11 cellular contexts compared by ENCODE assay signal in the genomic region with DNA sequence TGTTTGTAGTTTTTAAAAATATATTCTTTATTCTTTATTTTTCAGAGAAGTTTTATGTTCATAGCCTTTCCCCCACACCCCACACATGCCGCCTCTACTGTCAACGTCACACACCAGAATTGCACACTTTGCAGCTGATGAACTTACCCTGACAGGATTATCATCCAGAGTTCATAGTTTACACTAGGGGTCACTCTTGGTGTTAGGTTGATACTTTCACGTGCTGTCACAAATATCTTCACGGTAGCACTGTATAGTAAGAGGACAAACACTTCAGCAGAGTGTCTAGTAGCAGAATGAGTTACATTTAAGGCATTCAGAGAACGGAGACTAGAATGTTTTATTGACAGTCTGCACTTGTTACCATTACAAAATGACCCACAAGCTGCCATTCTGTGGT. TPM values are rescaled to one million over a fixed set of nuclear protein-coding genes. Genes with fewer than 3 reads are reported as not detected.
DNase-seq lines count a peak whose midpoint lies in the region; ATAC-seq and TF ChIP-seq lines count a peak whose summit lies in the region.
"Had no signal": no experiment of that assay in that cellular context is flagged by ENCODE, and none has a peak within 500 bp of the region (broad histone marks: within the 10 kb centered on the region; RNA-seq: fewer than 3 reads in every experiment).

No MANE protein-coding gene starts in this region.

- H3K9me3 Mint-ChIP-seq in WTC11 = no peaks in the 10 kb centered on the region

- no peak overlapping the region for H3K27ac Mint-ChIP-seq in WTC11

- ATAC-seq in WTC11 (peak; percentile 85), HG03342 (IDR thresholded peaks at IDR 0.05; ENCODE audit: unreplicated experiment) (no peak), GM19452 (IDR thresholded peaks at IDR 0.05; ENCODE audit: unreplicated experiment) (no peak)
- ATAC-seq: gastroesophageal sphincter had no signal

- H3K4me1 Mint-ChIP-seq in WTC11 = peaks cover 36% of the 10 kb centered on the region

- POLR2A ChIA-PET in WTC11 (lab: Charles Lee) = interaction anchor here (0.6 kb wide), 1 partner anchor 10 kb away, joined by 3 read pairs; no protein-coding TSS in a partner anchor

- DNase-seq in LoVo (ENCODE audit: low spot score) (peak; percentile 40), WTC11 (ENCODE audit: low spot score) (no peak), pons (ENCODE audit: low spot score) (peak; percentile 3), NCI-H187 (lab: John Stamatoyannopoulos, UW) (no peak)
- DNase-seq: amygdala, T-helper 9 cell had no signal

- H3K36me3 Mint-ChIP-seq in WTC11 = no peaks in the 10 kb centered on the region

- H3K4me3 Mint-ChIP-seq in WTC11 = no peak overlapping the region

- H3K27me3 Mint-ChIP-seq in WTC11 (ENCODE audit: low read depth) = no peaks in the 10 kb centered on the region

- TF ChIP-seq CTCF in GM12872 (IDR thresholded peaks at IDR 0.05; ENCODE audit: insufficient read depth, low read depth, low read length) (peak; percentile 12; the same call in 1 of the 3 replicates), WTC11 (IDR thresholded peaks at IDR 0.05) (no peak)

- CTCF ChIA-PET in WTC11 (lab: Charles Lee) = interaction anchor here (0.5 to 2.3 kb wide), 14 partner anchors 15 to 90 kb away, joined by 3 to 37 read pairs (median 4); partner anchors contain the start of gene GDF3

TF ChIP-seq in WTC11, 78 proteins besides CTCF, POLR2A, EP300 and RAD21:
- TF ChIP-seq ZNF263 (CRISPR knock-in tag; IDR thresholded peaks at IDR 0.05; ENCODE audit: low read depth) = no peak
- TF ChIP-seq RORB (CRISPR knock-in tag; IDR thresholded peaks at IDR 0.05) = no peak
- no peak for TF ChIP-seq NR1H2 (CRISPR knock-in tag; IDR thresholded peaks at IDR 0.05)
- TF ChIP-seq, protein P1, sequence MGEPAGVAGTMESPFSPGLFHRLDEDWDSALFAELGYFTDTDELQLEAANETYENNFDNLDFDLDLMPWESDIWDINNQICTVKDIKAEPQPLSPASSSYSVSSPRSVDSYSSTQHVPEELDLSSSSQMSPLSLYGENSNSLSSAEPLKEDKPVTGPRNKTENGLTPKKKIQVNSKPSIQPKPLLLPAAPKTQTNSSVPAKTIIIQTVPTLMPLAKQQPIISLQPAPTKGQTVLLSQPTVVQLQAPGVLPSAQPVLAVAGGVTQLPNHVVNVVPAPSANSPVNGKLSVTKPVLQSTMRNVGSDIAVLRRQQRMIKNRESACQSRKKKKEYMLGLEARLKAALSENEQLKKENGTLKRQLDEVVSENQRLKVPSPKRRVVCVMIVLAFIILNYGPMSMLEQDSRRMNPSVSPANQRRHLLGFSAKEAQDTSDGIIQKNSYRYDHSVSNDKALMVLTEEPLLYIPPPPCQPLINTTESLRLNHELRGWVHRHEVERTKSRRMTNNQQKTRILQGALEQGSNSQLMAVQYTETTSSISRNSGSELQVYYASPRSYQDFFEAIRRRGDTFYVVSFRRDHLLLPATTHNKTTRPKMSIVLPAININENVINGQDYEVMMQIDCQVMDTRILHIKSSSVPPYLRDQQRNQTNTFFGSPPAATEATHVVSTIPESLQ (CRISPR knock-in tag; IDR thresholded peaks at IDR 0.05) = no peak
- peak; percentile 91; the same call in 1 of the 2 replicates for TF ChIP-seq TEAD1 (CRISPR knock-in tag; IDR thresholded peaks at IDR 0.05)
- TF ChIP-seq HMGXB4 (CRISPR knock-in tag; IDR thresholded peaks at IDR 0.05) = no peak

RNA-seq across cellular contexts. Expression of gene DPPA3, which starts 5.2 kb away (rescaled TPM):
- total RNA-seq in WTC11 (2021) = 3.3 to 6.8 TPM (median 3.9 TPM) in 3 replicates
- total RNA-seq: gastroesophageal sphincter, osteoblast had no signal

RNA-seq across cellular contexts. Expression of gene GDF3, which starts 20.8 kb away (rescaled TPM):
- total RNA-seq in WTC11 (2021) = 34.4 to 42.0 TPM (median 38.2 TPM) in 3 replicates
- total RNA-seq: gastroesophageal sphincter, osteoblast had no signal

RNA-seq across cellular contexts. Expression of gene CLEC4C, which starts 30.8 kb away (rescaled TPM):
- 0.50 TPM in 1 of 3 replicates, not detected in the others for total RNA-seq in WTC11 (2021)
- total RNA-seq: gastroesophageal sphincter, osteoblast had no signal

RNA-seq across cellular contexts. Expression of gene NANOGNB, which starts 48.6 kb away (rescaled TPM):
- total RNA-seq in WTC11 (2021) = not detected in 3 replicates
- total RNA-seq: gastroesophageal sphincter, osteoblast had no signal

RNA-seq across cellular contexts. Expression of gene APOBEC1, which starts 50.7 kb away (rescaled TPM):
- not detected in 3 replicates for total RNA-seq in WTC11 (2021)
- total RNA-seq: gastroesophageal sphincter, osteoblast had no signal

Comparison
In these comparisons a context has a peak if more than half of its experiments do, and no peak if none do; other contexts are left out.
1. DNase-seq: peak in LoVo (single experiment) and pons (single experiment); none in WTC11 (single experiment) and NCI-H187 (0 of 2).